ENCODE assay signal across 6 cellular contexts in genomic region chr16:29253066-29253590, GRCh38.
DNase-seq lines count a peak whose midpoint lies in the region; ATAC-seq and TF ChIP-seq lines count a peak whose summit lies in the region.
"Not testable (repeated sequence)": the region's sequence is repeated elsewhere in the genome, so short reads cannot be mapped to it uniquely, and the experiment has no call there.

No MANE protein-coding gene starts in this region.

- not testable (repeated sequence) for H3K27me3 Mint-ChIP-seq in activated CD4-positive, alpha-beta T cell treated with anti-CD3 and anti-CD28 coated beads, Interleukin-2, amount 10 ng/mL, durations not matched to agents 7 days and 5 days; activated naive CD8-positive, alpha-beta T cell treated with anti-CD3 and anti-CD28 coated beads, Interleukin-2, amount 10 ng/mL, durations not matched to agents 7 days and 5 days; endodermal cell (ENCODE audit: insufficient read depth); naive thymus-derived CD4-positive, alpha-beta T cell

- BruUV-seq in IMR-90 (replicated peaks; lab: Mats Ljungman, UMichigan) = not testable (repeated sequence)

- H3K9me3 Mint-ChIP-seq in activated CD4-positive, alpha-beta T cell treated with anti-CD3 and anti-CD28 coated beads, Interleukin-2, amount 10 ng/mL, durations not matched to agents 7 days and 5 days; activated naive CD8-positive, alpha-beta T cell treated with anti-CD3 and anti-CD28 coated beads, Interleukin-2, amount 10 ng/mL, durations not matched to agents 7 days and 5 days; endodermal cell; naive thymus-derived CD4-positive, alpha-beta T cell: not testable (repeated sequence)

- no CpG with 5 or more reads among the region's 7 CpGs for WGBS in IMR-90 (ENCODE audit: extremely low coverage in 2 of 2, insufficient read length in 1 of 2), 2 experiments
- WGBS in endodermal cell (ENCODE audit: insufficient coverage in 1 of 2, insufficient read length in 1 of 2), 2 experiments = 94 to 100% methylated on average over 3 to 7 of the region's 7 CpGs
- 83 to 96% methylated on average over 7 of the region's 7 CpGs for WGBS in sigmoid colon, 2 donors

- H2BK120ac ChIP-seq in IMR-90 (ENCODE audit: low read depth, low read length) = not testable (repeated sequence)

- H2AFZ ChIP-seq in IMR-90 (replicated peaks; ENCODE audit: low read length, poor library complexity) = not testable (repeated sequence)

- H2BK5ac ChIP-seq in IMR-90 (ENCODE audit: low read depth, low read length, poor library complexity, severe bottlenecking) = not testable (repeated sequence)

- not testable (repeated sequence) for H2BK20ac ChIP-seq in IMR-90 (ENCODE audit: low read depth, low read length)

- DNase-seq in IMR-90; activated CD4-positive, alpha-beta T cell treated with anti-CD3 and anti-CD28 coated beads, Interleukin-2, amount 10 ng/mL, durations not matched to agents 7 days and 5 days; activated naive CD8-positive, alpha-beta T cell treated with anti-CD3 and anti-CD28 coated beads, Interleukin-2, amount 10 ng/mL, durations not matched to agents 7 days and 5 days; naive thymus-derived CD4-positive, alpha-beta T cell: not testable (repeated sequence)
- DNase-seq in endodermal cell (peak; percentile 39), sigmoid colon (peak; percentile 53)

- H3K23ac ChIP-seq in IMR-90 (ENCODE audit: low read depth, low read length) = not testable (repeated sequence)

- H2AK9ac ChIP-seq in IMR-90 (replicated peaks; ENCODE audit: low read depth, low read length, poor library complexity) = not testable (repeated sequence)

- H4K8ac ChIP-seq in IMR-90 (ENCODE audit: low read depth in 2 of 2, low read length in 2 of 2) = not testable (repeated sequence)

- peak overlapping the region; percentile 15 for H4K91ac ChIP-seq in IMR-90 (ENCODE audit: insufficient read depth, low read depth, low read length)

- H3K4me1 Mint-ChIP-seq in activated CD4-positive, alpha-beta T cell treated with anti-CD3 and anti-CD28 coated beads, Interleukin-2, amount 10 ng/mL, durations not matched to agents 7 days and 5 days = peaks cover 23% of the 10 kb centered on the region
- not testable (repeated sequence) for H3K4me1 Mint-ChIP-seq in activated naive CD8-positive, alpha-beta T cell treated with anti-CD3 and anti-CD28 coated beads, Interleukin-2, amount 10 ng/mL, durations not matched to agents 7 days and 5 days
- peaks cover 16% of the 10 kb centered on the region for H3K4me1 Mint-ChIP-seq in endodermal cell
- peaks cover 7 to 44% (median 33%) of the 10 kb centered on the region in 7 donors for H3K4me1 Mint-ChIP-seq in naive thymus-derived CD4-positive, alpha-beta T cell

- H3K27ac Mint-ChIP-seq in activated CD4-positive, alpha-beta T cell treated with anti-CD3 and anti-CD28 coated beads, Interleukin-2, amount 10 ng/mL, durations not matched to agents 7 days and 5 days = peak overlapping the region; percentile 54
- H3K27ac Mint-ChIP-seq in activated naive CD8-positive, alpha-beta T cell treated with anti-CD3 and anti-CD28 coated beads, Interleukin-2, amount 10 ng/mL, durations not matched to agents 7 days and 5 days = peak overlapping the region; percentile 38
- H3K27ac Mint-ChIP-seq in endodermal cell = not testable (repeated sequence)
- peak overlapping the region in 6 of 9 donors; percentile 48 to 98 (median 90) for H3K27ac Mint-ChIP-seq in naive thymus-derived CD4-positive, alpha-beta T cell

- not testable (repeated sequence) for TF ChIP-seq RAD21 in IMR-90 (IDR thresholded peaks at IDR 0.05; ENCODE audit: low read length)

- H3K4me2 ChIP-seq in IMR-90 (ENCODE audit: low read depth, low read length) = not testable (repeated sequence)

- H3K36me3 ChIP-seq in IMR-90 (ENCODE audit: control insufficient read depth, insufficient read depth, low read length); endodermal cell (ENCODE audit: control insufficient read depth, insufficient read depth, low read length); naive thymus-derived CD4-positive, alpha-beta T cell (ENCODE audit: control insufficient read depth in 2 of 3, insufficient read depth in 3 of 3, low read length in 3 of 3); sigmoid colon: not testable (repeated sequence)

- H3K4me1 ChIP-seq in IMR-90 (ENCODE audit: control insufficient read depth, insufficient read depth, low read length); endodermal cell (ENCODE audit: control insufficient read depth, insufficient read depth, low read length); sigmoid colon: not testable (repeated sequence)
- H3K4me1 ChIP-seq in naive thymus-derived CD4-positive, alpha-beta T cell (ENCODE audit: control insufficient read depth in 2 of 2, insufficient read depth in 2 of 2, low read length in 2 of 2) = peaks cover 0 to 10% of the 10 kb centered on the region in 2 donors

- not testable (repeated sequence) for H4K20me1 ChIP-seq in IMR-90 (ENCODE audit: insufficient read depth, low read length)

- H3K4ac ChIP-seq in IMR-90 (ENCODE audit: low read depth, low read length) = not testable (repeated sequence)

- in situ Hi-C loops in IMR-90 (cut with MboI; ENCODE audit: low sequenced_read_pairs) = loop anchor here (25.0 kb wide), 1 partner anchor 291 kb away; the partner anchor contains the start of genes NFATC2IP and SPNS1

- not testable (repeated sequence) for H3K79me1 ChIP-seq in IMR-90 (ENCODE audit: low read depth in 1 of 2, low read length in 2 of 2)

- H3K27me3 ChIP-seq in IMR-90 (ENCODE audit: control insufficient read depth, insufficient read depth, low read length); endodermal cell (ENCODE audit: control insufficient read depth, insufficient read depth, low read length, poor library complexity, severe bottlenecking); naive thymus-derived CD4-positive, alpha-beta T cell (ENCODE audit: control insufficient read depth in 2 of 2, insufficient read depth in 2 of 2, low read length in 2 of 2); sigmoid colon: not testable (repeated sequence)

- not testable (repeated sequence) for H3K14ac ChIP-seq in IMR-90 (replicated peaks; ENCODE audit: low read depth, low read length)

- CTCF ChIA-PET in IMR-90 (lab: Yijun Ruan, JAX); activated CD4-positive, alpha-beta T cell treated with anti-CD3 and anti-CD28 coated beads, Interleukin-2, amount 10 ng/mL, durations not matched to agents 7 days and 5 days (lab: Charles Lee); naive thymus-derived CD4-positive, alpha-beta T cell (lab: Charles Lee): not testable (repeated sequence)

- not testable (repeated sequence) for TF ChIP-seq POLR2A in IMR-90 (IDR thresholded peaks at IDR 0.05; ENCODE audit: low read depth, low read length); sigmoid colon (IDR thresholded peaks at IDR 0.05)

- H3K9me1 ChIP-seq in IMR-90 (ENCODE audit: insufficient read depth, low read length) = not testable (repeated sequence)

- not testable (repeated sequence) for TF ChIP-seq EP300 in sigmoid colon (IDR thresholded peaks at IDR 0.05)

- H3K9ac ChIP-seq in IMR-90 (ENCODE audit: low read depth, low read length); endodermal cell (ENCODE audit: extremely low read depth, low read length, poor library complexity, severe bottlenecking): not testable (repeated sequence)

- not testable (repeated sequence) for H2BK15ac ChIP-seq in IMR-90 (ENCODE audit: low read depth, low read length)

- H3K9me3 ChIP-seq in IMR-90 (ENCODE audit: control insufficient read depth, insufficient read depth, low read length); endodermal cell (ENCODE audit: control insufficient read depth, low read length); naive thymus-derived CD4-positive, alpha-beta T cell (ENCODE audit: control insufficient read depth in 2 of 3, low read length in 3 of 3); sigmoid colon: not testable (repeated sequence)

- H2AK5ac ChIP-seq in IMR-90 (ENCODE audit: low read depth, low read length) = not testable (repeated sequence)

- H3K4me3 ChIP-seq in IMR-90 (ENCODE audit: insufficient read depth, low read depth, low read length); endodermal cell (ENCODE audit: low read length); naive thymus-derived CD4-positive, alpha-beta T cell (ENCODE audit: low read length); sigmoid colon: not testable (repeated sequence)

- not testable (repeated sequence) for H3K4me3 Mint-ChIP-seq in activated CD4-positive, alpha-beta T cell treated with anti-CD3 and anti-CD28 coated beads, Interleukin-2, amount 10 ng/mL, durations not matched to agents 7 days and 5 days; activated naive CD8-positive, alpha-beta T cell treated with anti-CD3 and anti-CD28 coated beads, Interleukin-2, amount 10 ng/mL, durations not matched to agents 7 days and 5 days; endodermal cell
- H3K4me3 Mint-ChIP-seq in naive thymus-derived CD4-positive, alpha-beta T cell = peak overlapping the region in 2 of 10 donors; percentile 10 to 52

- not testable (repeated sequence) for H3K56ac ChIP-seq in IMR-90 (ENCODE audit: extremely low read depth, insufficient read depth, low read length)

- intact Hi-C loops in IMR-90 (cut with micrococcal nuclease); naive thymus-derived CD4-positive, alpha-beta T cell (cut with micrococcal nuclease); sigmoid colon (cut with DNase I): not testable (repeated sequence)

- H3K18ac ChIP-seq in IMR-90 (ENCODE audit: low read depth, low read length) = not testable (repeated sequence)

- POLR2A ChIA-PET in IMR-90 (lab: Charles Lee; ENCODE audit: unreplicated experiment); activated CD4-positive, alpha-beta T cell treated with anti-CD3 and anti-CD28 coated beads, Interleukin-2, amount 10 ng/mL, durations not matched to agents 7 days and 5 days (lab: Charles Lee); activated naive CD8-positive, alpha-beta T cell treated with anti-CD3 and anti-CD28 coated beads, Interleukin-2, amount 10 ng/mL, durations not matched to agents 7 days and 5 days (lab: Charles Lee); naive thymus-derived CD4-positive, alpha-beta T cell (lab: Charles Lee): not testable (repeated sequence)

- H3K36me3 Mint-ChIP-seq in activated CD4-positive, alpha-beta T cell treated with anti-CD3 and anti-CD28 coated beads, Interleukin-2, amount 10 ng/mL, durations not matched to agents 7 days and 5 days (ENCODE audit: low read depth); activated naive CD8-positive, alpha-beta T cell treated with anti-CD3 and anti-CD28 coated beads, Interleukin-2, amount 10 ng/mL, durations not matched to agents 7 days and 5 days; endodermal cell (ENCODE audit: low read depth): not testable (repeated sequence)
- H3K36me3 Mint-ChIP-seq in naive thymus-derived CD4-positive, alpha-beta T cell = peaks cover 0 to 20% (median 6%) of the 10 kb centered on the region in 5 donors

- dilution Hi-C loops in IMR-90 (cut with HindIII; ENCODE audit: low sequenced_read_pairs, unreplicated experiment) = not testable (repeated sequence)

- H3K27ac ChIP-seq in IMR-90 (ENCODE audit: insufficient read depth, low read length); endodermal cell (ENCODE audit: low read depth, low read length); naive thymus-derived CD4-positive, alpha-beta T cell (ENCODE audit: low read depth, low read length); sigmoid colon: not testable (repeated sequence)

- TF ChIP-seq CTCF in IMR-90 (conservative IDR thresholded peaks at IDR 0.05; ENCODE audit: low read depth, low read length); endodermal cell (conservative IDR thresholded peaks at IDR 0.05); sigmoid colon (IDR thresholded peaks at IDR 0.05): not testable (repeated sequence)

- H4K5ac ChIP-seq in IMR-90 (ENCODE audit: low read depth, low read length) = not testable (repeated sequence)

- ATAC-seq in IMR-90 (ENCODE audit: low read depth); activated naive CD8-positive, alpha-beta T cell treated with anti-CD3 and anti-CD28 coated beads, Interleukin-2, amount 10 ng/mL, durations not matched to agents 7 days and 5 days (ENCODE audit: low read depth); naive thymus-derived CD4-positive, alpha-beta T cell: not testable (repeated sequence)
